16 cellular contexts compared by ENCODE assay signal in the genomic region with DNA sequence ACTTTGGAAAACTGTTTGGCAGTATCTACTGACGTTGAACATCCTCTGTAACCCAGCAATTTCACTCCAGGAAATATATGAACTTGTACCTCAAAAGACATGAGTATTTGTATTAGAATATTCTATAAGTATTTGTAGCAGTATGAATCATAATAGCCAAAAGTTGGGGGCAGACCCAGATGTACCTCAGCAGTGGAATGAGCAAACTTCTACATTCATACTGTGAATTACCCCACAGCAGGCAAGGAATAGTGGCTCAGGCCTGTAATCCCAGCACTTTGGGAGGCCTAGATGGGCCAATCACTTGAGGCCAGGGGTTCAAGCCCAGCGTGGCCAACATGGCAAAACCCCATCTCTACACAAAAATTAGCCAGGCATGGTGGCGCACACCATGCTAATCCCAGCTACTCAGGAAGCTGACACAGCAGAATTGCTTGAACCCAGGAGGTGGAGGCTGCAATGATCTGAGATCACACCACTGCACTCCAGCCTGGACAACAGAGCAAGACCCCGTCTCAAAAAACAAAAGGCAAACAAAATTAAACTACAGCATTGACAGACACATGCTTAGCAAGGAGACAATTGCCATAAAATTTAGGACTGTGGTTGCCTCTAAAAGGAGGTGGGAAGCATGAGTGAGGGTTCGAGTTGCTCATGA. TPM values are rescaled to one million over a fixed set of nuclear protein-coding genes. Genes with fewer than 3 reads are reported as not detected.
DNase-seq lines count a peak whose midpoint lies in the region; ATAC-seq and TF ChIP-seq lines count a peak whose summit lies in the region.
"Had no signal": no experiment of that assay in that cellular context is flagged by ENCODE, and none has a peak within 500 bp of the region (broad histone marks: within the 10 kb centered on the region; RNA-seq: fewer than 3 reads in every experiment).

No MANE protein-coding gene starts in this region.

- CTCF ChIA-PET in activated CD8-positive, alpha-beta memory T cell treated with anti-CD3 and anti-CD28 coated beads, Interleukin-2, amount 10 ng/mL, durations not matched to agents 7 days and 5 days (lab: Charles Lee) = interaction anchor here (1.2 to 2.5 kb wide), 3 partner anchors 8 to 11 kb away, joined by 3 to 11 read pairs (median 3); no protein-coding TSS in a partner anchor

- peak overlapping the region; percentile 32 for H3K27ac Mint-ChIP-seq in activated CD8-positive, alpha-beta memory T cell treated with anti-CD3 and anti-CD28 coated beads, Interleukin-2, amount 10 ng/mL, durations not matched to agents 7 days and 5 days
- peak overlapping the region in 5 of 6 donors; percentile 34 to 95 (median 57) for H3K27ac Mint-ChIP-seq in immature natural killer cell

- peaks cover 49% of the 10 kb centered on the region for H3K4me1 Mint-ChIP-seq in activated CD8-positive, alpha-beta memory T cell treated with anti-CD3 and anti-CD28 coated beads, Interleukin-2, amount 10 ng/mL, durations not matched to agents 7 days and 5 days
- H3K4me1 Mint-ChIP-seq in immature natural killer cell = peaks cover 36 to 48% of the 10 kb centered on the region in 2 donors

- no peaks in the 10 kb centered on the region for H3K27me3 Mint-ChIP-seq in activated CD8-positive, alpha-beta memory T cell treated with anti-CD3 and anti-CD28 coated beads, Interleukin-2, amount 10 ng/mL, durations not matched to agents 7 days and 5 days
- peaks cover 0 to 17% (median 16%) of the 10 kb centered on the region in 3 donors for H3K27me3 Mint-ChIP-seq in immature natural killer cell (ENCODE audit: low read depth in 3 of 3)

- H3K9me3 Mint-ChIP-seq in activated CD8-positive, alpha-beta memory T cell treated with anti-CD3 and anti-CD28 coated beads, Interleukin-2, amount 10 ng/mL, durations not matched to agents 7 days and 5 days (ENCODE audit: low read depth) = peaks cover 2% of the 10 kb centered on the region
- no peaks in the 10 kb centered on the region for H3K9me3 Mint-ChIP-seq in immature natural killer cell

- peaks cover 0 to 12% (median 8%) of the 10 kb centered on the region in 11 experiments; a peak in 16 of 22 replicates for H3K9me3 ChIP-seq in BLaER1 treated with 17β-estradiol and CSF1 and Interleukin-3, amounts not matched to agents 10 nM and 100 nM (replicated peaks in 1 of 11)
- no peaks in the 10 kb centered on the region for H3K9me3 ChIP-seq in RWPE2 (ENCODE audit: severe bottlenecking)

- H3K4me2 ChIP-seq in BLaER1 treated with 17β-estradiol and CSF1 and Interleukin-3, amounts not matched to agents 10 nM and 100 nM = peak overlapping the region in 8 of 11 experiments; percentile 72 to 92 (median 85); a peak in 14 of 22 replicates

- no peak for ATAC-seq in activated CD8-positive, alpha-beta memory T cell treated with anti-CD3 and anti-CD28 coated beads, Interleukin-2, amount 10 ng/mL, durations not matched to agents 7 days and 5 days
- ATAC-seq in RWPE2 (ENCODE audit: low read depth) = no peak

- TF ChIP-seq CTCF in RWPE2 (IDR thresholded peaks at IDR 0.05; ENCODE audit: poor library complexity, severe bottlenecking) = no peak

- no peaks in the 10 kb centered on the region for H3K27me3 ChIP-seq in BLaER1 treated with 17β-estradiol and CSF1 and Interleukin-3, amounts not matched to agents 10 nM and 100 nM
- H3K27me3 ChIP-seq in RWPE2 (ENCODE audit: insufficient read depth, poor library complexity, severe bottlenecking) = no peaks in the 10 kb centered on the region

- no peak overlapping the region for H3K4me3 ChIP-seq in BLaER1 treated with 17β-estradiol and CSF1 and Interleukin-3, amounts not matched to agents 10 nM and 100 nM
- H3K4me3 ChIP-seq in RWPE2 (ENCODE audit: severe bottlenecking) = no peak overlapping the region

- no peaks in the 10 kb centered on the region for H4K20me1 ChIP-seq in BLaER1 treated with 17β-estradiol and CSF1 and Interleukin-3, amounts not matched to agents 10 nM and 100 nM

- peaks cover 42 to 71% (median 54%) of the 10 kb centered on the region in 10 experiments for H3K4me1 ChIP-seq in BLaER1 treated with 17β-estradiol and CSF1 and Interleukin-3, amounts not matched to agents 10 nM and 100 nM
- H3K4me1 ChIP-seq in RWPE2 (ENCODE audit: insufficient read depth, poor library complexity, severe bottlenecking) = peaks cover 42% of the 10 kb centered on the region

- peak overlapping the region in 1 of 11 experiments; percentile 71; a peak in 3 of 22 replicates for H3K9ac ChIP-seq in BLaER1 treated with 17β-estradiol and CSF1 and Interleukin-3, amounts not matched to agents 10 nM and 100 nM

- DNase-seq in activated CD8-positive, alpha-beta memory T cell treated with anti-CD3 and anti-CD28 coated beads, Interleukin-2, amount 10 ng/mL, durations not matched to agents 7 days and 5 days = no peak
- DNase-seq in activated CD8-positive, alpha-beta memory T cell treated with anti-CD3 and anti-CD28 coated beads, Interleukin-2, amount 50 U/mL, for 4 hours = no peak
- DNase-seq in RWPE2 (ENCODE audit: low spot score) (no peak), immature natural killer cell (no peak), HUDEP-2 (lab: John Stamatoyannopoulos, UW; ENCODE audit: unreplicated experiment in 76 of 76) (no peak), NCI-H1417 (lab: John Stamatoyannopoulos, UW) (no peak)
- DNase-seq: DMS79 treated with DMSO at 0.1 percent for 48 hours, KG1, NCI-H1105 treated with DMSO at 0.1 percent for 48 hours, NCI-H1694 treated with DMSO at 0.1 percent for 48 hours, NCI-H524, NCI-H82, OCI-M1, SIG-M5 had no signal

- H3K36me3 ChIP-seq in BLaER1 treated with 17β-estradiol and CSF1 and Interleukin-3, amounts not matched to agents 10 nM and 100 nM = no peaks in the 10 kb centered on the region
- no peaks in the 10 kb centered on the region for H3K36me3 ChIP-seq in RWPE2 (ENCODE audit: low read depth)

- peak overlapping the region in 8 of 11 experiments; percentile 80 to 92 (median 85); a peak in 14 of 22 replicates for H3K27ac ChIP-seq in BLaER1 treated with 17β-estradiol and CSF1 and Interleukin-3, amounts not matched to agents 10 nM and 100 nM
- H3K27ac ChIP-seq in RWPE2 (ENCODE audit: poor library complexity, severe bottlenecking) = peak overlapping the region; percentile 96
- H3K27ac ChIP-seq: C4-2B had no signal

- no peak overlapping the region for H3K4me3 Mint-ChIP-seq in activated CD8-positive, alpha-beta memory T cell treated with anti-CD3 and anti-CD28 coated beads, Interleukin-2, amount 10 ng/mL, durations not matched to agents 7 days and 5 days
- peak overlapping the region in 1 of 5 donors; percentile 21 for H3K4me3 Mint-ChIP-seq in immature natural killer cell

- H3K36me3 Mint-ChIP-seq in activated CD8-positive, alpha-beta memory T cell treated with anti-CD3 and anti-CD28 coated beads, Interleukin-2, amount 10 ng/mL, durations not matched to agents 7 days and 5 days = peaks cover 20% of the 10 kb centered on the region
- H3K36me3 Mint-ChIP-seq in immature natural killer cell = no peaks in the 10 kb centered on the region

RNA-seq across cellular contexts. Expression of a gene that starts 11.2 kb away (rescaled TPM):
- 100 to 1,000 TPM in 1 of 2 experiments, 10 to 100 TPM in 1; 77.5 to 102 TPM for total RNA-seq in activated CD8-positive, alpha-beta memory T cell treated with anti-CD3 and anti-CD28 coated beads, Interleukin-2, amount 10 ng/mL, durations not matched to agents 7 days and 5 days
- 100 to 1,000 TPM in 1 of 3 donors, 10 to 100 TPM in 2; 41.4 to 121 (median 44.2) TPM for polyA plus RNA-seq in immature natural killer cell
